In the genomic region with DNA sequence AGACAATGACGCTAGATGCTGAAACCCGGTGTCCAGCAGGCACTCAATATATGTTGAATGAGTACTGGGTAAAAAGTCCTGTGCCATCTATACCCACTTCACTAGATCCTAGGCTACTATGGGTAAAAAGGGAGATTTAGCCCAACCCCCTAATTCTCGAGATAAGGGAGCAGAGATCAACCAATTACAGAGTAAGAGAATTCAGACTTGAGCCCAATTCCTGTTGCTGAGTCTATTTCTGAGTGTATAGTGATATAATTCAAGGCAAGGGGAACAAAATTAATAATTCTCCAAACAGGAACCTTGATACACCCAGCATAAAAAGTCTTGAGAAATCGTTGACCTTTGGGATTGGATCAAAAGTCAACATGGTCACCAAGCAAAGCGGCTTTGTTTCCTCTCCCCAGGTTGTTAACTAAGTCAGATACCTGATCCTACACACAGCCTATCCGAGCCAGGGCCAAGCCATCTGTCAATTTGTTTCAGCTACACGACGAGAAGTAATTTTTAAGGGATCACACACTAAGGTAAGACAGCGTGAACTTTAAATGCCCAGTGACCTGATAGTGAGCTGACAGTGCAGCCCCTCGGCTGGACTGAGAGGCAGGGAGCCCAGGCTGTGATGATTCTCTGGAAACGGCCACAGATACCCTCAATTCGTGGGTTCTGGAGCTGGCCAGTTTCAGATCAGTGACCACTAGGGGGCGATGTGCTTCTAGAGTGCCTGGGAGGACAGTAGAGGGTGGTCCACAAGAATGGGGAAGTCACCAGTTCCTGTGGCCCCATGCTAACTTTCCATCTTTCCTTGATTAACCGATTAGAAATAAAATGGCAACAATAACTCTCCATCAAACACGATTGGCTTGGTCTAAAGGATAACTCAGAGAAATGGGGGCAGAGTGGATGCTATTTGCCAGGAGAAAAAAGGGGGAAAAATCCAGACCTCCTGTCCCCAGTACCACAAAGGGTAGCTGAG, we compare ENCODE assay signal across 8 cellular contexts. TPM values are rescaled to one million over a fixed set of nuclear protein-coding genes. Genes with fewer than 3 reads are reported as not detected.
DNase-seq lines count a peak whose midpoint lies in the region; ATAC-seq and TF ChIP-seq lines count a peak whose summit lies in the region.

No MANE protein-coding gene starts in this region.

- no peaks in the 10 kb centered on the region for H3K9me3 ChIP-seq in HEK293 (ENCODE audit: control insufficient read depth, insufficient read depth, low read depth, low read length)
- no peaks in the 10 kb centered on the region for H3K9me3 ChIP-seq in PC-3 (ENCODE audit: low read length)
- H3K9me3 ChIP-seq in upper lobe of left lung = no peaks in the 10 kb centered on the region

- H3K4me3 Mint-ChIP-seq in activated T-cell treated with anti-CD3 and anti-CD28 coated beads, Interleukin-2, amount 50 U/mL, for 72 hours = no peak overlapping the region
- no peak overlapping the region for H3K4me3 Mint-ChIP-seq in osteocyte (ENCODE audit: unreplicated experiment)

- TF ChIP-seq CTCF in BJ (IDR thresholded peaks at IDR 0.05; ENCODE audit: insufficient read depth, low read depth, low read length) (peak; percentile 86), HEK293 (tag by site-specific recombination; IDR thresholded peaks at IDR 0.05) (0 out of 2 replicates have a peak, but pooled peaks have one; percentile 27), PC-3 (conservative IDR thresholded peaks at IDR 0.05; ENCODE audit: low read depth, low read length) (peak; percentile 94), foreskin fibroblast (IDR thresholded peaks at IDR 0.05; ENCODE audit: low read depth, low read length) (peak; percentile 81), osteocyte (IDR thresholded peaks at IDR 0.05) (peak; percentile 77), upper lobe of left lung (IDR thresholded peaks at IDR 0.05) (peak; percentile 37 to 73 (median 66))

- H3K4me1 ChIP-seq in HEK293 (ENCODE audit: control insufficient read depth, insufficient read depth, low read length) = peaks cover 8% of the 10 kb centered on the region
- peaks cover 33% of the 10 kb centered on the region for H3K4me1 ChIP-seq in PC-3 (ENCODE audit: insufficient read depth, low read length)
- H3K4me1 ChIP-seq in upper lobe of left lung = peaks cover 0 to 34% (median 14%) of the 10 kb centered on the region in 4 donors

- H3K27me3 ChIP-seq in BJ (ENCODE audit: control insufficient read depth, insufficient read depth, low read length) (no peaks in the 10 kb centered on the region), PC-3 (ENCODE audit: low read length) (no peaks in the 10 kb centered on the region), upper lobe of left lung (no peaks in the 10 kb centered on the region)

- H3K9ac ChIP-seq in PC-3 (ENCODE audit: low read length) = no peak overlapping the region

- no peak for TF ChIP-seq POLR2A in upper lobe of left lung (IDR thresholded peaks at IDR 0.05)

- TF ChIP-seq EP300 in upper lobe of left lung (IDR thresholded peaks at IDR 0.05) = no peak

- H3K4me2 ChIP-seq in PC-3 (ENCODE audit: low read length) = no peak overlapping the region

- intact Hi-C loops in PC-3 (cut with micrococcal nuclease) = no loop called here

- no peaks in the 10 kb centered on the region for H3K79me2 ChIP-seq in PC-3 (ENCODE audit: low read length)

- no TSS peak for BruUV-seq in PC-3 (replicated peaks; lab: Mats Ljungman, UMichigan)

- no peak overlapping the region for H2AFZ ChIP-seq in PC-3 (ENCODE audit: low read length)

- no peaks in the 10 kb centered on the region for H3K36me3 Mint-ChIP-seq in activated T-cell treated with anti-CD3 and anti-CD28 coated beads, Interleukin-2, amount 50 U/mL, for 72 hours (ENCODE audit: insufficient read depth in 2 of 2)
- peaks cover 14% of the 10 kb centered on the region for H3K36me3 Mint-ChIP-seq in osteocyte (ENCODE audit: unreplicated experiment)

- POLR2A ChIA-PET in BJ (lab: Charles Lee) (no interaction called here), HEK293 (lab: Yijun Ruan, JAX) (interaction anchor here (0.6 to 1.1 kb wide), 2 partner anchors 33 to 36 kb away, joined by 3 to 4 read pairs; no protein-coding TSS in a partner anchor), PC-3 (lab: Charles Lee; ENCODE audit: unreplicated experiment) (no interaction called here)

- no peaks in the 10 kb centered on the region for H4K20me1 ChIP-seq in PC-3 (ENCODE audit: low read length)

- H3K9me2 ChIP-seq in PC-3 (replicated peaks; ENCODE audit: low read length) = no peaks in the 10 kb centered on the region

- H3K4me1 Mint-ChIP-seq in activated T-cell treated with anti-CD3 and anti-CD28 coated beads, Interleukin-2, amount 50 U/mL, for 72 hours (ENCODE audit: low read depth) = peaks cover 16% of the 10 kb centered on the region
- H3K4me1 Mint-ChIP-seq in osteocyte (ENCODE audit: unreplicated experiment) = peaks cover 20% of the 10 kb centered on the region

- no peaks in the 10 kb centered on the region for H3K36me3 ChIP-seq in BJ (ENCODE audit: control insufficient read depth, insufficient read depth, low read length)
- peaks cover 0 to 34% of the 10 kb centered on the region in 2 experiments; a peak in 1 of 3 replicates for H3K36me3 ChIP-seq in HEK293 (ENCODE audit: control insufficient read depth in 2 of 2, insufficient read depth in 1 of 2, low read length in 2 of 2)
- no peaks in the 10 kb centered on the region for H3K36me3 ChIP-seq in PC-3 (ENCODE audit: low read depth, low read length)
- H3K36me3 ChIP-seq in upper lobe of left lung = no peaks in the 10 kb centered on the region

- H3K9me3 Mint-ChIP-seq in activated T-cell treated with anti-CD3 and anti-CD28 coated beads, Interleukin-2, amount 50 U/mL, for 72 hours = no peaks in the 10 kb centered on the region
- H3K9me3 Mint-ChIP-seq in osteocyte (ENCODE audit: unreplicated experiment) = peaks cover 4% of the 10 kb centered on the region

- CTCF ChIA-PET in BJ (lab: Yijun Ruan, JAX) (interaction anchor here (0.6 to 2.9 kb wide), 39 partner anchors 9 to 597 kb away, joined by 3 to 45 read pairs (median 4); no protein-coding TSS in a partner anchor), HEK293 (lab: Yijun Ruan, JAX) (interaction anchor here (0.5 to 3.2 kb wide), 64 partner anchors 8 to 641 kb away, joined by 3 to 25 read pairs (median 4); a partner anchor contains a TSS), PC-3 (lab: Charles Lee) (interaction anchor here (0.7 to 1.0 kb wide), 2 partner anchors 20 to 44 kb away, joined by 3 to 5 read pairs; no protein-coding TSS in a partner anchor)

- peak; percentile 55; the same call in 1 of the 2 replicates for ATAC-seq in PC-3
- peak; percentile 47 to 51 for ATAC-seq in activated T-cell treated with anti-CD3 and anti-CD28 coated beads, Interleukin-2, amount 50 U/mL, for 72 hours (replicated peaks in 1 of 2)
- peak in 1 of 2 donors; percentile 66 for ATAC-seq in upper lobe of left lung (ENCODE audit: low FRiP score in 2 of 2)
- no peak for ATAC-seq in GM19395 (IDR thresholded peaks at IDR 0.05; ENCODE audit: unreplicated experiment)

- no peak overlapping the region for H3K27ac Mint-ChIP-seq in activated T-cell treated with anti-CD3 and anti-CD28 coated beads, Interleukin-2, amount 50 U/mL, for 72 hours
- H3K27ac Mint-ChIP-seq in osteocyte (ENCODE audit: unreplicated experiment) = no peak overlapping the region

- DNase-seq in BJ (ENCODE audit: low read depth) = no peak
- DNase-seq in PC-3 = peak; percentile 73
- peak; percentile 67 to 76 for DNase-seq in activated T-cell treated with anti-CD3 and anti-CD28 coated beads, Interleukin-2, amount 50 U/mL, for 72 hours
- peak; percentile 22 to 75 for DNase-seq in foreskin fibroblast
- DNase-seq in osteocyte (ENCODE audit: extremely low spot score, unreplicated experiment) = no peak
- peak in 1 of 2 donors; percentile 53 for DNase-seq in upper lobe of left lung

- WGBS in upper lobe of left lung, 2 donors = 42 to 48% methylated on average over 13 to 15 of the region's 15 CpGs

- no peaks in the 10 kb centered on the region for H3F3A ChIP-seq in PC-3 (ENCODE audit: low read length, unreplicated experiment)

- H3K4me3 ChIP-seq in BJ (ENCODE audit: low read depth, low read length) (no peak overlapping the region), HEK293 (ENCODE audit: low read depth, low read length) (no peak overlapping the region), PC-3 (ENCODE audit: low read length) (no peak overlapping the region), foreskin fibroblast (ENCODE audit: low read depth in 1 of 2, low read length in 2 of 2) (no peak overlapping the region), upper lobe of left lung (no peak overlapping the region)

- H3K27ac ChIP-seq in HEK293 (ENCODE audit: extremely low read depth, low read depth, low read length) (no peak overlapping the region), PC-3 (ENCODE audit: low read length) (no peak overlapping the region), upper lobe of left lung (peak overlapping the region; percentile 28 to 78 (median 64))

- no peaks in the 10 kb centered on the region for H3K27me3 Mint-ChIP-seq in activated T-cell treated with anti-CD3 and anti-CD28 coated beads, Interleukin-2, amount 50 U/mL, for 72 hours (ENCODE audit: low read depth)
- no peaks in the 10 kb centered on the region for H3K27me3 Mint-ChIP-seq in osteocyte (ENCODE audit: unreplicated experiment)

TF ChIP-seq in HEK293, 187 proteins besides CTCF, POLR2A, EP300 and RAD21 (continues in another document):
- TF ChIP-seq ZNF530 (tag by site-specific recombination; IDR thresholded peaks at IDR 0.05; ENCODE audit: low read depth) (no peak), MZF1 (tag by site-specific recombination; IDR thresholded peaks at IDR 0.05; ENCODE audit: borderline replicate concordance) (no peak), ZNF548 (tag by site-specific recombination; IDR thresholded peaks at IDR 0.05) (no peak)
- TF ChIP-seq, protein P1, sequence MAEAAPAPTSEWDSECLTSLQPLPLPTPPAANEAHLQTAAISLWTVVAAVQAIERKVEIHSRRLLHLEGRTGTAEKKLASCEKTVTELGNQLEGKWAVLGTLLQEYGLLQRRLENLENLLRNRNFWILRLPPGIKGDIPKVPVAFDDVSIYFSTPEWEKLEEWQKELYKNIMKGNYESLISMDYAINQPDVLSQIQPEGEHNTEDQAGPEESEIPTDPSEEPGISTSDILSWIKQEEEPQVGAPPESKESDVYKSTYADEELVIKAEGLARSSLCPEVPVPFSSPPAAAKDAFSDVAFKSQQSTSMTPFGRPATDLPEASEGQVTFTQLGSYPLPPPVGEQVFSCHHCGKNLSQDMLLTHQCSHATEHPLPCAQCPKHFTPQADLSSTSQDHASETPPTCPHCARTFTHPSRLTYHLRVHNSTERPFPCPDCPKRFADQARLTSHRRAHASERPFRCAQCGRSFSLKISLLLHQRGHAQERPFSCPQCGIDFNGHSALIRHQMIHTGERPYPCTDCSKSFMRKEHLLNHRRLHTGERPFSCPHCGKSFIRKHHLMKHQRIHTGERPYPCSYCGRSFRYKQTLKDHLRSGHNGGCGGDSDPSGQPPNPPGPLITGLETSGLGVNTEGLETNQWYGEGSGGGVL (tag by site-specific recombination; IDR thresholded peaks at IDR 0.05) = no peak

RNA-seq across cellular contexts. Expression of a gene that starts 46.2 kb away (rescaled TPM):
- 0.28 and 0.44 TPM in 2 replicates for polyA plus RNA-seq in BJ (2011; rRNA removed)
- polyA minus RNA-seq in BJ (2011; rRNA and poly(A)+ RNA removed) = 0.36 and 0.57 TPM in 2 replicates
- 5.7 and 8.2 TPM in 2 replicates for total RNA-seq in PC-3 (2014; rRNA removed)
- total RNA-seq in activated T-cell treated with anti-CD3 and anti-CD28 coated beads, Interleukin-2, amount 50 U/mL, for 72 hours = 1 to 10 TPM; 1.5 to 2.0 TPM
- total RNA-seq in osteocyte = 10.2 and 10.4 TPM in 2 replicates
- 10 to 100 TPM; 18.2 to 73.1 (median 28.3) TPM for total RNA-seq in upper lobe of left lung

Comparison
In these comparisons a context has a peak if more than half of its experiments do, and no peak if none do; other contexts are left out.
1. DNase-seq: peak in PC-3 (single experiment), activated T-cell treated with anti-CD3 and anti-CD28 coated beads, Interleukin-2, amount 50 U/mL, for 72 hours (2 of 2) and foreskin fibroblast (2 of 2); none in BJ (single experiment) and osteocyte (single experiment).
2. CTCF ChIP-seq: peak in every context shown above with its lines; median percentile 94 in PC-3; 86 in BJ; 81 in foreskin fibroblast; 77 in osteocyte; 66 in upper lobe of left lung; 27 in HEK293.
3. H3K27ac ChIP-seq: peak in upper lobe of left lung (4 of 4); none in HEK293 (single experiment) and PC-3 (single experiment).